ENCODE assay signal across 8 cellular contexts in the genomic region with DNA sequence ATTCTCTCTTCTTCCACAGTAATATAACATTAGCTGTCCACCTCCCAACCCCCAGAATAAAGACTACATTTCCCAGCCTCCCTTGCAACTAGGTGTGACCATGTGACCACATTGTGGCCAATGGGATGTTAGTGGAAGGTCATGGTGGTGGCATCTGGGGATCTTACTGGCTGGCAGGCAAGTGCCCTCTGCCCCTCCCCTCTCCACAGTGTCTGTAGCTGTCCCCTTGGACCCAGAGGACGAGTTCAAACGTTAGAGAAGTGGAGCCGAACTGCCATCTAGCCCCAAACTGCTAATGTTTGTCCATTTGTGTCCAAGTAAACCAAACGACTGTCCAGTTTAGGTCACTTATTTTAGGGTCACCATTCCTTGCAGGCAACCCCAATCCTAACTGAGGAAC.
A peak's percentile ranks its signal among the peaks of the same experiment; 100 is the strongest.
DNase-seq lines count a peak whose midpoint lies in the region; ATAC-seq and TF ChIP-seq lines count a peak whose summit lies in the region.

No MANE protein-coding gene starts in this region.

- CTCF ChIA-PET in GM10248 (lab: Yijun Ruan, JAX), result interaction anchor here (4.6 kb wide), 1 partner anchor 10 kb away, joined by 31 read pairs; no protein-coding TSS in a partner anchor

- no peaks in the 10 kb centered on the region for H3K9me3 Mint-ChIP-seq in stimulated activated memory B cell treated with anti-CD40 and anti-IgM and Interleukin-4, amounts not matched to agents 10 μg/mL and 1 μg/mL and 100 μg/mL, for 72 hours

- no peaks in the 10 kb centered on the region for H3K9me3 ChIP-seq in iPS-20b (ENCODE audit: insufficient read depth, low read depth, low read length)

- H3K79me2 ChIP-seq in ACC112 (ENCODE audit: control insufficient read depth, insufficient read depth, low read length, unreplicated experiment), result no peaks in the 10 kb centered on the region

- H3K27me3 ChIP-seq in ACC112 (ENCODE audit: insufficient read depth, low read length) (peaks cover 17% of the 10 kb centered on the region), iPS-20b (ENCODE audit: insufficient read depth, low read length) (0 out of 2 replicates have a peak, but pooled peaks cover 5% of the 10 kb centered on the region)

- H3K27ac Mint-ChIP-seq in stimulated activated memory B cell treated with anti-CD40 and anti-IgM and Interleukin-4, amounts not matched to agents 10 μg/mL and 1 μg/mL and 100 μg/mL, for 72 hours, result no peak overlapping the region

- H2AFZ ChIP-seq in ACC112 (ENCODE audit: low read length, unreplicated experiment), result peak overlapping the region; percentile 24

- H3K4me1 Mint-ChIP-seq in stimulated activated memory B cell treated with anti-CD40 and anti-IgM and Interleukin-4, amounts not matched to agents 10 μg/mL and 1 μg/mL and 100 μg/mL, for 72 hours, result no peaks in the 10 kb centered on the region

- no peak overlapping the region for H3K4me3 Mint-ChIP-seq in stimulated activated memory B cell treated with anti-CD40 and anti-IgM and Interleukin-4, amounts not matched to agents 10 μg/mL and 1 μg/mL and 100 μg/mL, for 72 hours

- H3K36me3 ChIP-seq in ACC112 (ENCODE audit: insufficient read depth, low read length) (no peaks in the 10 kb centered on the region), iPS-20b (ENCODE audit: insufficient read depth, low read depth, low read length) (no peaks in the 10 kb centered on the region)

- H3K27ac ChIP-seq in ACC112 (ENCODE audit: low read depth, low read length), result no peak overlapping the region
- no peak overlapping the region for H3K27ac ChIP-seq in iPS-20b (ENCODE audit: low read length)

- DNase-seq in GM12864 (ENCODE audit: low read depth), result peak; percentile 15
- DNase-seq in NCI-H524 (lab: John Stamatoyannopoulos, UW), result peak; percentile 95 to 98
- peak; percentile 58 for DNase-seq in astrocyte of the hippocampus (ENCODE audit: low read depth, low spot score)
- DNase-seq in DMS79 (lab: John Stamatoyannopoulos, UW), result no peak
- no peak for DNase-seq in GM10248 (ENCODE audit: extremely low spot score)

- ATAC-seq in stimulated activated memory B cell treated with anti-CD40 and anti-IgM and Interleukin-4, amounts not matched to agents 10 μg/mL and 1 μg/mL and 100 μg/mL, for 72 hours, result peak; percentile 74

- H3K27me3 Mint-ChIP-seq in stimulated activated memory B cell treated with anti-CD40 and anti-IgM and Interleukin-4, amounts not matched to agents 10 μg/mL and 1 μg/mL and 100 μg/mL, for 72 hours, result peaks cover 30% of the 10 kb centered on the region

- no peaks in the 10 kb centered on the region for H3K36me3 Mint-ChIP-seq in stimulated activated memory B cell treated with anti-CD40 and anti-IgM and Interleukin-4, amounts not matched to agents 10 μg/mL and 1 μg/mL and 100 μg/mL, for 72 hours

- POLR2A ChIA-PET in GM10248 (lab: Yijun Ruan, JAX), result no interaction called here

- TF ChIP-seq CTCF in GM12864 (IDR thresholded peaks at IDR 0.05; ENCODE audit: low read depth, low read length, missing control alignments) (no peak), GM10248 (IDR thresholded peaks at IDR 0.05; ENCODE audit: control extremely low read depth, extremely low read depth, low read depth, missing control alignments) (no peak)

- H3K4me3 ChIP-seq in ACC112 (ENCODE audit: low read depth, low read length), result no peak overlapping the region
- no peak overlapping the region for H3K4me3 ChIP-seq in GM12864 (ENCODE audit: low read depth, low read length)
- H3K4me3 ChIP-seq in iPS-20b (ENCODE audit: low read length), result peak overlapping the region; percentile 20; the same call in 1 of the 2 replicates

- H3K4me1 ChIP-seq in ACC112 (ENCODE audit: control insufficient read depth, insufficient read depth, low read length, unreplicated experiment), result no peaks in the 10 kb centered on the region
- H3K4me1 ChIP-seq in iPS-20b (ENCODE audit: insufficient read depth, low read length), result no peaks in the 10 kb centered on the region; the same call in 1 of the 2 replicates

- H3K9ac ChIP-seq in iPS-20b (ENCODE audit: low read depth, low read length), result no peak overlapping the region

Comparison
In these comparisons a context has a peak if more than half of its experiments do, and no peak if none do; other contexts are left out.
1. DNase-seq: peak in GM12864 (single experiment), NCI-H524 (2 of 2) and astrocyte of the hippocampus (single experiment); none in DMS79 (single experiment) and GM10248 (single experiment).